ENCODE assay signal across 8 cellular contexts in genomic region chr9:89498845-89499480, GRCh38. TPM values are rescaled to one million over a fixed set of nuclear protein-coding genes. Genes with fewer than 3 reads are reported as not detected.
A peak's percentile ranks its signal among the peaks of the same experiment; 100 is the strongest.
DNase-seq lines count a peak whose midpoint lies in the region; ATAC-seq and TF ChIP-seq lines count a peak whose summit lies in the region.

No MANE protein-coding gene starts in this region.

- peaks cover 30% of the 10 kb centered on the region for H3K36me3 Mint-ChIP-seq in activated T-helper 2 cell treated with anti-CD3 and anti-CD28 coated beads, Interferon-gamma antibody, Interleukin-2, Interleukin-4, amounts not matched to agents 10 μg/mL and 5 μg/mL and 100 μg/mL, durations not matched to agents 14 hours and 24 hours and 36 hours (ENCODE audit: low read depth)
- no peaks in the 10 kb centered on the region for H3K36me3 Mint-ChIP-seq in progenitor cell of endocrine pancreas (ENCODE audit: insufficient read depth)
- H3K36me3 Mint-ChIP-seq in HFFc6 (ENCODE audit: low read depth): no peaks in the 10 kb centered on the region

- H3K27ac Mint-ChIP-seq in activated T-helper 2 cell treated with anti-CD3 and anti-CD28 coated beads, Interferon-gamma antibody, Interleukin-2, Interleukin-4, amounts not matched to agents 10 μg/mL and 5 μg/mL and 100 μg/mL, durations not matched to agents 14 hours and 24 hours and 36 hours: peak overlapping the region; percentile 86
- H3K27ac Mint-ChIP-seq in progenitor cell of endocrine pancreas (no peak overlapping the region), HFFc6 (no peak overlapping the region)

- intact Hi-C loops in activated T-helper 2 cell treated with anti-CD3 and anti-CD28 coated beads, Interferon-gamma antibody, Interleukin-2, Interleukin-4, amounts not matched to agents 10 μg/mL and 5 μg/mL and 100 μg/mL, durations not matched to agents 14 hours and 24 hours and 36 hours (cut with micrococcal nuclease): loop anchor here (1.0 to 2.0 kb wide), 2 partner anchors 22 to 180 kb away; partner anchors contain the start of gene SECISBP2

- DNase-seq in activated T-helper 2 cell treated with anti-CD3 and anti-CD28 coated beads, Interferon-gamma antibody, Interleukin-2, Interleukin-4, amounts not matched to agents 10 μg/mL and 5 μg/mL and 100 μg/mL, durations not matched to agents 14 hours and 24 hours and 36 hours (ENCODE audit: low spot score): peak; percentile 65
- DNase-seq in progenitor cell of endocrine pancreas (ENCODE audit: low spot score, unreplicated experiment) (no peak), HK-2 (ENCODE audit: unreplicated experiment) (no peak), HFFc6 (no peak)

- TF ChIP-seq CTCF in progenitor cell of endocrine pancreas (IDR thresholded peaks at IDR 0.05; ENCODE audit: unreplicated experiment) (no peak), HFFc6 (IDR thresholded peaks at IDR 0.05) (no peak)

- H3K27me3 Mint-ChIP-seq in activated T-helper 2 cell treated with anti-CD3 and anti-CD28 coated beads, Interferon-gamma antibody, Interleukin-2, Interleukin-4, amounts not matched to agents 10 μg/mL and 5 μg/mL and 100 μg/mL, durations not matched to agents 14 hours and 24 hours and 36 hours (ENCODE audit: low read depth): no peaks in the 10 kb centered on the region
- peaks cover 10% of the 10 kb centered on the region for H3K27me3 Mint-ChIP-seq in progenitor cell of endocrine pancreas
- H3K27me3 Mint-ChIP-seq in HFFc6 (ENCODE audit: insufficient read depth): peaks cover 9% of the 10 kb centered on the region

- peak overlapping the region; percentile 80 for H3K4me3 Mint-ChIP-seq in activated T-helper 2 cell treated with anti-CD3 and anti-CD28 coated beads, Interferon-gamma antibody, Interleukin-2, Interleukin-4, amounts not matched to agents 10 μg/mL and 5 μg/mL and 100 μg/mL, durations not matched to agents 14 hours and 24 hours and 36 hours (ENCODE audit: low read depth)
- peak overlapping the region; percentile 78 for H3K4me3 Mint-ChIP-seq in progenitor cell of endocrine pancreas (ENCODE audit: low read depth)
- no peak overlapping the region for H3K4me3 Mint-ChIP-seq in HFFc6

- H3K9me3 Mint-ChIP-seq in activated T-helper 2 cell treated with anti-CD3 and anti-CD28 coated beads, Interferon-gamma antibody, Interleukin-2, Interleukin-4, amounts not matched to agents 10 μg/mL and 5 μg/mL and 100 μg/mL, durations not matched to agents 14 hours and 24 hours and 36 hours: no peaks in the 10 kb centered on the region
- H3K9me3 Mint-ChIP-seq in progenitor cell of endocrine pancreas (ENCODE audit: low read depth): no peaks in the 10 kb centered on the region
- H3K9me3 Mint-ChIP-seq in HFFc6: no peaks in the 10 kb centered on the region

- peaks cover 76% of the 10 kb centered on the region for H3K4me1 Mint-ChIP-seq in activated T-helper 2 cell treated with anti-CD3 and anti-CD28 coated beads, Interferon-gamma antibody, Interleukin-2, Interleukin-4, amounts not matched to agents 10 μg/mL and 5 μg/mL and 100 μg/mL, durations not matched to agents 14 hours and 24 hours and 36 hours (ENCODE audit: low read depth)
- H3K4me1 Mint-ChIP-seq in progenitor cell of endocrine pancreas (ENCODE audit: low read depth) (peaks cover 28% of the 10 kb centered on the region), HFFc6 (ENCODE audit: low read depth) (no peaks in the 10 kb centered on the region)

- ATAC-seq in GM18858 (IDR thresholded peaks at IDR 0.05; ENCODE audit: unreplicated experiment): peak; percentile 45
- peak; percentile 51 for ATAC-seq in HG03378 (IDR thresholded peaks at IDR 0.05; ENCODE audit: unreplicated experiment)
- ATAC-seq in HG02840 (IDR thresholded peaks at IDR 0.05; ENCODE audit: low FRiP score, unreplicated experiment): no peak
- no peak for ATAC-seq in HG03442 (IDR thresholded peaks at IDR 0.05; ENCODE audit: unreplicated experiment)

RNA-seq across cellular contexts. Expression of gene SEMA4D, which starts 1.1 kb away (rescaled TPM):
- 317 and 330 TPM in 2 replicates for total RNA-seq in activated T-helper 2 cell treated with anti-CD3 and anti-CD28 coated beads, Interferon-gamma antibody, Interleukin-2, Interleukin-4, amounts not matched to agents 10 μg/mL and 5 μg/mL and 100 μg/mL, durations not matched to agents 14 hours and 24 hours and 36 hours
- 63.1 and 65.3 TPM in 2 replicates for total RNA-seq in progenitor cell of endocrine pancreas
- not detected for total RNA-seq in HFFc6 (2021; fragmentation: NEBNext Ultra II Directional; extraction: Animal tissue kit (Norgen Biotek cat#: 25700))

Comparison
In these comparisons a context has a peak if more than half of its experiments do, and no peak if none do; other contexts are left out.
1. ATAC-seq: peak in GM18858 (single experiment) and HG03378 (single experiment); none in HG02840 (single experiment) and HG03442 (single experiment).
2. RNA of gene SEMA4D, which starts 1.1 kb away (total RNA-seq): 317 to 330 TPM in activated T-helper 2 cell treated with anti-CD3 and anti-CD28 coated beads, Interferon-gamma antibody, Interleukin-2, Interleukin-4, amounts not matched to agents 10 μg/mL and 5 μg/mL and 100 μg/mL, durations not matched to agents 14 hours and 24 hours and 36 hours and 63.1 to 65.3 TPM in progenitor cell of endocrine pancreas; not detected in HFFc6; every median in the first group is over 10 times any median in the second.